26 cellular contexts compared by ENCODE assay signal in genomic region chr2:120075545-120075944, GRCh38.
"Had no signal": no experiment of that assay in that cellular context is flagged by ENCODE, and none has a peak within 500 bp of the region (broad histone marks: within the 10 kb centered on the region; RNA-seq: fewer than 3 reads in every experiment).

No MANE protein-coding gene starts in this region.

- H3K4me1 ChIP-seq: esophagus muscularis mucosa, foreskin keratinocyte, psoas muscle, suprapubic skin, transverse colon, upper lobe of right lung, vagina had no signal

- ATAC-seq: effector memory CD8-positive, alpha-beta T cell; foreskin keratinocyte; heart right ventricle; natural killer cell; psoas muscle; right cardiac atrium; stimulated activated naive CD8-positive, alpha-beta T cell treated with anti-CD3 and anti-CD28 coated beads, Interleukin-15, amount 100 ng/mL, for 72 hours; upper lobe of right lung had no signal

- DNase-seq: cortex of kidney; effector memory CD8-positive, alpha-beta T cell; glutamatergic neuron; heart right ventricle; hypothalamus; immature natural killer cell; natural killer cell; occipital lobe; ovary; posterior cingulate gyrus; psoas muscle; right cardiac atrium; stimulated activated CD4-positive, alpha-beta T cell treated with anti-CD3 and anti-CD28 coated beads, Interleukin-15, amount 100 ng/mL, for 24 hours; stimulated activated CD4-positive, alpha-beta T cell treated with anti-CD3 and anti-CD28 coated beads, Interleukin-2, amount 100 ng/mL, for 48 hours; stimulated activated CD8-positive, alpha-beta memory T cell treated with anti-CD3 and anti-CD28 coated beads, Interleukin-4, amount 100 ng/mL, for 48 hours; stimulated activated naive CD4-positive, alpha-beta T cell; stimulated activated naive CD8-positive, alpha-beta T cell treated with anti-CD3 and anti-CD28 coated beads, Interleukin-15, amount 100 ng/mL, for 72 hours; transverse colon; upper lobe of right lung had no signal

- H3K36me3 ChIP-seq: ovary, transverse colon had no signal

- H3K27me3 ChIP-seq: esophagus muscularis mucosa, foreskin keratinocyte, heart right ventricle, ovary, suprapubic skin, transverse colon, upper lobe of right lung, vagina had no signal

- H3K9me3 ChIP-seq: esophagus muscularis mucosa, ovary, psoas muscle, suprapubic skin, transverse colon, upper lobe of right lung, vagina had no signal

- H3K4me3 ChIP-seq: esophagus muscularis mucosa, heart right ventricle, lung, ovary, psoas muscle, skin epidermis, suprapubic skin, transverse colon, upper lobe of right lung, vagina had no signal

- FAIRE-seq: keratinocyte had no signal

- H3K27ac ChIP-seq: esophagus muscularis mucosa, foreskin keratinocyte, heart right ventricle, ovary, psoas muscle, skin epidermis, suprapubic skin, transverse colon, upper lobe of right lung, vagina had no signal
